In the genomic region with DNA sequence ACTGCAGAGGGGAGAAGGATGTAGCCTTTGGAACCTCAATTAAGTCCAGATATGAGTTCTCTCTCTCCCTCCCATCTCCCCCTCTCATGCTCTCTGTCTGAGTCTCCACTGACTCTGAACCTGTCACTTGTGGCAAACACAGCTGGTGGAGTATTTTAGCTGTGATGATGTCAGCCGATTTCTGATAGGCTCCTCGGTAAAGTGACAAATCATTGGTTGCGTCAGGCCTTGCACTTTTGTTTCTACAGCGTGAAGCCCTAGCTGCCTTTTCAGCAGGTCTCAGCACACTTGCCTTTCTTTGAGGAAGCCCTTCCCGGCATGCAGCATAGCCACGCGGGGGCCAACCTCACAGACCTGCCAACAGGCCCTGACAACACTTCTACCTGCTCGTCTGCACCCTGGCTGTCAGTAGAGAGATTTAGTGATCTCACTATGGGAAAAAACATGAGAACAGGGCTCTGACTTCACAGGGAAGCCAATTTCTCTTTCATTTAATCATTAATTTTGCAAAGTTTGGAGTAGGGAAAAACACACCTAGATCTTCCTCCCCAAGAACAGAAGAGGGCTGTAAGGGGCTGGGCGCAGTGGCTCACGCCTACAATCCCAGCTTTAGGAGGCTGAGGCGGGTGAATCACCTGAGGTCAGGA, we compare ENCODE assay signal across 8 cellular contexts.
DNase-seq lines count a peak whose midpoint lies in the region; ATAC-seq and TF ChIP-seq lines count a peak whose summit lies in the region.

No MANE protein-coding gene starts in this region.

- peak overlapping the region; percentile 53 for H3K9ac ChIP-seq in Karpas-422 (ENCODE audit: low read length)

- H3K4me1 ChIP-seq in Karpas-422 (ENCODE audit: low read length) = peaks cover 58% of the 10 kb centered on the region

- peak overlapping the region; percentile 69; the same call in 1 of the 2 replicates for H2AFZ ChIP-seq in Karpas-422 (ENCODE audit: low read length)

- peak; percentile 86 for ATAC-seq in GM21619 (IDR thresholded peaks at IDR 0.05; ENCODE audit: unreplicated experiment)

- no peaks in the 10 kb centered on the region for H3K9me3 ChIP-seq in Karpas-422 (ENCODE audit: low read length)

- peak overlapping the region; percentile 36 for H3K4me2 ChIP-seq in Karpas-422 (ENCODE audit: low read depth, low read length, poor library complexity, severe bottlenecking)

- H3K4me3 ChIP-seq in Karpas-422 (ENCODE audit: low read length) (peak overlapping the region; percentile 32; the same call in 1 of the 2 replicates), astrocyte of the cerebellum (ENCODE audit: low read depth, low read length) (no peak overlapping the region)

- in situ Hi-C loops in astrocyte of the cerebellum (cut with HindIII; ENCODE audit: low sequenced_read_pairs) = no loop called here

- TF ChIP-seq CTCF in astrocyte of the cerebellum (IDR thresholded peaks at IDR 0.05; ENCODE audit: low read depth, low read length, missing control alignments) = no peak

- H3K79me2 ChIP-seq in Karpas-422 (ENCODE audit: low read length) = no peaks in the 10 kb centered on the region

- H4K20me1 ChIP-seq in Karpas-422 (ENCODE audit: insufficient read depth, low read depth, low read length) = no peaks in the 10 kb centered on the region

- no peaks in the 10 kb centered on the region for H3K36me3 ChIP-seq in Karpas-422 (ENCODE audit: insufficient read depth, low read length)

- no peaks in the 10 kb centered on the region for H3K27me3 ChIP-seq in Karpas-422 (ENCODE audit: low read length)

- H3K9me2 ChIP-seq in Karpas-422 (replicated peaks; ENCODE audit: insufficient read depth, low read length) = no peaks in the 10 kb centered on the region

- peak overlapping the region; percentile 70 for H3K27ac ChIP-seq in Karpas-422 (ENCODE audit: low read length)

- DNase-seq in Daoy (ENCODE audit: low read depth) (peak; percentile 78), Karpas-422 (peak; percentile 92), T-helper 2 cell (peak in 4 of 5 experiments; percentile 44 to 89 (median 63)), astrocyte of the cerebellum (ENCODE audit: low read depth) (peak; percentile 59), left kidney (ENCODE audit: low read depth, low spot score) (peak; percentile 91), Kasumi-1 (lab: John Stamatoyannopoulos, UW) (no peak)
- DNase-seq in stimulated activated CD4-positive, alpha-beta T cell treated with anti-CD3 and anti-CD28 coated beads, Interleukin-4, amount 100 ng/mL, for 4 hours = peak; percentile 44 to 81

Comparison
In these comparisons a context has a peak if more than half of its experiments do, and no peak if none do; other contexts are left out.
1. DNase-seq: peak in Daoy (single experiment), Karpas-422 (single experiment), T-helper 2 cell (4 of 5), astrocyte of the cerebellum (single experiment), left kidney (single experiment) and stimulated activated CD4-positive, alpha-beta T cell treated with anti-CD3 and anti-CD28 coated beads, Interleukin-4, amount 100 ng/mL, for 4 hours (2 of 2); none in Kasumi-1 (0 of 2).